17 cellular contexts compared by ENCODE assay signal in genomic region chr22:23922921-23923320, GRCh38. TPM values are rescaled to one million over a fixed set of nuclear protein-coding genes. Genes with fewer than 3 reads are reported as not detected.
"Had no signal": no experiment of that assay in that cellular context is flagged by ENCODE, and none has a peak within 500 bp of the region (broad histone marks: within the 10 kb centered on the region; RNA-seq: fewer than 3 reads in every experiment).

No MANE protein-coding gene starts in this region.

- H3K27me3 ChIP-seq: cardiac muscle cell, esophagus squamous epithelium, thyroid gland, uterus had no signal

- H3K79me2 ChIP-seq: parathyroid adenoma had no signal

- ATAC-seq: left lobe of liver; naive thymus-derived CD4-positive, alpha-beta T cell; stimulated activated effector memory CD8-positive, alpha-beta T cell treated with anti-CD3 and anti-CD28 coated beads, Interleukin-12 subunit alpha, Interleukin-12 subunit beta, amount 100 ng/mL, for 72 hours; T-helper 17 cell had no signal

- H3K4me1 ChIP-seq: parathyroid adenoma, thyroid gland, uterus had no signal

- H3K36me3 ChIP-seq: cardiac muscle cell, uterus had no signal

- H3K9ac ChIP-seq: parathyroid adenoma had no signal

- H3K4me3 ChIP-seq: cardiac muscle cell, esophagus squamous epithelium, smooth muscle cell, thyroid gland, uterus had no signal

- H3K27ac ChIP-seq: cardiac muscle cell, esophagus squamous epithelium, parathyroid adenoma, thyroid gland, uterus had no signal

- H2AFZ ChIP-seq: parathyroid adenoma had no signal

- DNase-seq: activated CD4-positive, alpha-beta T cell treated with anti-CD3 and anti-CD28 coated beads, Interleukin-2, amount 10 ng/mL, durations not matched to agents 7 days and 5 days; activated CD4-positive, CD25-positive, alpha-beta regulatory T cell; esophagus squamous epithelium; foreskin fibroblast; islet precursor cell; mammary epithelial cell; naive thymus-derived CD4-positive, alpha-beta T cell; T-helper 17 cell; thyroid gland; uterus had no signal

- H3K4me2 ChIP-seq: smooth muscle cell had no signal

- H3K9me3 ChIP-seq: thyroid gland, uterus had no signal

RNA-seq across cellular contexts. Expression of gene GSTT2B, which starts 38.1 kb away (rescaled TPM):
- total RNA-seq: activated CD4-positive, alpha-beta T cell treated with anti-CD3 and anti-CD28 coated beads, Interleukin-2, amount 10 ng/mL, durations not matched to agents 7 days and 5 days; mononuclear cell; naive thymus-derived CD4-positive, alpha-beta T cell; smooth muscle cell; T-helper 17 cell had no signal

RNA-seq across cellular contexts. Expression of gene DDTL, which starts 43.8 kb away (rescaled TPM):
- total RNA-seq: left lobe of liver, smooth muscle cell had no signal

RNA-seq across cellular contexts. Expression of gene GSTT2, which starts 57.0 kb away (rescaled TPM):
- total RNA-seq: activated CD4-positive, alpha-beta T cell treated with anti-CD3 and anti-CD28 coated beads, Interleukin-2, amount 10 ng/mL, durations not matched to agents 7 days and 5 days; astrocyte; esophagus squamous epithelium; left lobe of liver; mononuclear cell; naive thymus-derived CD4-positive, alpha-beta T cell; T-helper 17 cell; uterus had no signal
